25 cellular contexts compared by ENCODE assay signal in genomic region chr12:8455727-8456360, GRCh38. TPM values are rescaled to one million over a fixed set of nuclear protein-coding genes. Genes with fewer than 3 reads are reported as not detected.
DNase-seq lines count a peak whose midpoint lies in the region; ATAC-seq and TF ChIP-seq lines count a peak whose summit lies in the region.
"Had no signal": no experiment of that assay in that cellular context is flagged by ENCODE, and none has a peak within 500 bp of the region (broad histone marks: within the 10 kb centered on the region; RNA-seq: fewer than 3 reads in every experiment).

TSS of gene CLEC6A (plus strand) at chr12:8455962. CDS start at chr12:8456112, 150 bp downstream.

- no peaks in the 10 kb centered on the region for H3K36me3 ChIP-seq in GM23338 (ENCODE audit: insufficient read depth)
- H3K36me3 ChIP-seq in mesendoderm (ENCODE audit: control insufficient read depth, insufficient read depth, low read length): no peaks in the 10 kb centered on the region
- H3K36me3 ChIP-seq: breast epithelium, gastroesophageal sphincter had no signal

- no peaks in the 10 kb centered on the region for H3K27me3 Mint-ChIP-seq in GM23338 (ENCODE audit: insufficient read depth, low read depth, poor library complexity)
- H3K27me3 Mint-ChIP-seq in activated T-cell treated with anti-CD3 and anti-CD28 coated beads, Interleukin-2, amount 50 U/mL, for 4 hours (ENCODE audit: low read depth): peaks cover 27% of the 10 kb centered on the region

- no peak within 1 kb of the TSS for H3K9ac ChIP-seq in mesendoderm (ENCODE audit: low read length)
- H3K9ac ChIP-seq: KMS-11 had no signal

- H3K4me3 ChIP-seq in GM12864 (ENCODE audit: low read depth, low read length) (no peak within 1 kb of the TSS), GM23338 (no peak within 1 kb of the TSS), mesendoderm (ENCODE audit: low read length) (no peak within 1 kb of the TSS)
- H3K4me3 ChIP-seq: A549, breast epithelium, gastroesophageal sphincter, SK-N-MC had no signal

- peak within 1 kb of the TSS; percentile 97 for H3K27ac ChIP-seq in GM23338 (ENCODE audit: low read depth)
- no peak within 1 kb of the TSS for H3K27ac ChIP-seq in mesendoderm (ENCODE audit: low read depth, low read length)
- H3K27ac ChIP-seq: A549, breast epithelium, gastroesophageal sphincter, KMS-11, SK-N-MC had no signal

- no peak within 1 kb of the TSS for H4K5ac ChIP-seq in mesendoderm (ENCODE audit: low read length)

- no peaks in the 10 kb centered on the region; the same call in none of the 2 replicates for H3K9me2 ChIP-seq in GM23338 (ENCODE audit: insufficient read depth)

- no peak within 1 kb of the TSS for H2BK15ac ChIP-seq in mesendoderm (replicated peaks; ENCODE audit: low read depth)

- no peak within 1 kb of the TSS for H3K4ac ChIP-seq in mesendoderm (ENCODE audit: low read depth, low read length)

- H3K9me3 Mint-ChIP-seq in GM23338: peaks cover 5% of the 10 kb centered on the region; the same call in 1 of the 3 replicates
- no peaks in the 10 kb centered on the region for H3K9me3 Mint-ChIP-seq in activated T-cell treated with anti-CD3 and anti-CD28 coated beads, Interleukin-2, amount 50 U/mL, for 4 hours
- H3K9me3 Mint-ChIP-seq: activated naive CD8-positive, alpha-beta T cell treated with anti-CD3 and anti-CD28 coated beads, Interleukin-2, amount 50 U/mL, for 24 hours; activated T-helper 2 cell treated with anti-CD3 and anti-CD28 coated beads, Interferon-gamma antibody, Interleukin-2, Interleukin-4, amounts not matched to agents 10 μg/mL and 5 μg/mL and 100 μg/mL, durations not matched to agents 14 hours and 24 hours and 36 hours; CD4-positive, alpha-beta T cell had no signal

- no peaks in the 10 kb centered on the region for H4K20me1 ChIP-seq in GM23338 (replicated peaks; ENCODE audit: insufficient read depth)

- no peak within 1 kb of the TSS for H3K23ac ChIP-seq in mesendoderm (ENCODE audit: low read length)

- peak within 1 kb of the TSS; percentile 39 for H3K56ac ChIP-seq in mesendoderm (ENCODE audit: low read length)

- H3K79me2 ChIP-seq in GM23338 (replicated peaks; ENCODE audit: insufficient read depth): no peaks in the 10 kb centered on the region
- no peaks in the 10 kb centered on the region for H3K79me2 ChIP-seq in mesendoderm (ENCODE audit: control insufficient read depth, insufficient read depth, low read length)

- ATAC-seq in GM23338: no peak
- no peak for ATAC-seq in activated T-cell treated with anti-CD3 and anti-CD28 coated beads, Interleukin-2, amount 50 U/mL, for 4 hours
- ATAC-seq: A549; activated naive CD8-positive, alpha-beta T cell treated with anti-CD3 and anti-CD28 coated beads, Interleukin-2, amount 50 U/mL, for 24 hours; gastroesophageal sphincter; Panc1 had no signal

- H3K4me3 Mint-ChIP-seq in GM23338: no peak within 1 kb of the TSS
- H3K4me3 Mint-ChIP-seq in activated T-cell treated with anti-CD3 and anti-CD28 coated beads, Interleukin-2, amount 50 U/mL, for 4 hours: no peak within 1 kb of the TSS
- H3K4me3 Mint-ChIP-seq: activated naive CD8-positive, alpha-beta T cell treated with anti-CD3 and anti-CD28 coated beads, Interleukin-2, amount 50 U/mL, for 24 hours; CD4-positive, alpha-beta T cell; neural crest cell had no signal

- H3K36me3 Mint-ChIP-seq in GM23338 (ENCODE audit: low read depth): peaks cover 1% of the 10 kb centered on the region; the same call in 2 of the 3 replicates
- no peaks in the 10 kb centered on the region for H3K36me3 Mint-ChIP-seq in activated T-cell treated with anti-CD3 and anti-CD28 coated beads, Interleukin-2, amount 50 U/mL, for 4 hours (ENCODE audit: insufficient read depth)

- no peak within 1 kb of the TSS for H4K8ac ChIP-seq in mesendoderm (ENCODE audit: low read depth, low read length)

- H3K79me1 ChIP-seq in mesendoderm (ENCODE audit: low read length): no peaks in the 10 kb centered on the region

- no peaks in the 10 kb centered on the region for H3K27me3 ChIP-seq in GM23338 (ENCODE audit: insufficient read depth)
- H3K27me3 ChIP-seq in mesendoderm (ENCODE audit: insufficient read depth, low read length, poor library complexity): no peaks in the 10 kb centered on the region
- H3K27me3 ChIP-seq: breast epithelium had no signal

- H3F3A ChIP-seq in GM23338 (replicated peaks; ENCODE audit: low read depth): no peaks in the 10 kb centered on the region

- no peak within 1 kb of the TSS for H3K18ac ChIP-seq in mesendoderm (ENCODE audit: low read length)

- no peak for TF ChIP-seq CTCF in GM12864 (IDR thresholded peaks at IDR 0.05; ENCODE audit: low read depth, low read length, missing control alignments)
- no peak for TF ChIP-seq CTCF in GM23338 (conservative IDR thresholded peaks at IDR 0.05; ENCODE audit: low read depth in 2 of 2)

- no CpG with 5 or more reads among the region's 2 CpGs for WGBS in mesendoderm (ENCODE audit: extremely low coverage, insufficient coverage, low lambda C conversion rate)

- H3K4me2 ChIP-seq in GM23338 (peak within 1 kb of the TSS; percentile 46), mesendoderm (ENCODE audit: low read length) (no peak within 1 kb of the TSS)
- H3K4me2 ChIP-seq: A549, KMS-11 had no signal

- DNase-seq in GM12864 (ENCODE audit: low read depth) (peak; percentile 13), GM23338 (ENCODE audit: low spot score) (no peak), MV-4-11 (lab: John Stamatoyannopoulos, UW) (peak; percentile 86), mesendoderm (no peak), SKM-1 treated with dmso at 0.1 percent for 144 hours (lab: John Stamatoyannopoulos, UW; ENCODE audit: unreplicated experiment) (no peak), NCI-H146 treated with DMSO at 0.1 percent for 48 hours (lab: John Stamatoyannopoulos, UW; ENCODE audit: unreplicated experiment) (no peak)
- DNase-seq in activated CD8-positive, alpha-beta memory T cell treated with anti-CD3 and anti-CD28 coated beads, Interleukin-2, amount 50 U/mL, for 4 hours: no peak
- DNase-seq in activated T-cell treated with anti-CD3 and anti-CD28 coated beads, Interleukin-2, amount 50 U/mL, for 4 hours: no peak
- DNase-seq: activated naive CD8-positive, alpha-beta T cell treated with anti-CD3 and anti-CD28 coated beads, Interleukin-2, amount 50 U/mL, for 24 hours; CD4-positive, alpha-beta T cell; DMS153; NCI-H1417 treated with DMSO at 0.1 percent for 48 hours; NCI-H2171 treated with DMSO at 0.1 percent for 48 hours; NCI-H69; stimulated activated CD8-positive, alpha-beta memory T cell treated with anti-CD3 and anti-CD28 coated beads, Interleukin-4, amount 100 ng/mL, for 48 hours had no signal

- no peak within 1 kb of the TSS for H2BK120ac ChIP-seq in mesendoderm (ENCODE audit: low read depth, low read length)

- H2AFZ ChIP-seq in GM23338: peak within 1 kb of the TSS; percentile 26; the same call in 1 of the 2 replicates

- peaks cover 24% of the 10 kb centered on the region for H3K4me1 ChIP-seq in GM23338 (ENCODE audit: insufficient read depth)
- no peaks in the 10 kb centered on the region for H3K4me1 ChIP-seq in mesendoderm (ENCODE audit: control insufficient read depth, low read depth, low read length)
- H3K4me1 ChIP-seq: A549, breast epithelium, gastroesophageal sphincter had no signal

- no peak within 1 kb of the TSS for H2AK5ac ChIP-seq in mesendoderm (ENCODE audit: low read length)

- H2BK5ac ChIP-seq in mesendoderm (ENCODE audit: low read length): no peak within 1 kb of the TSS

- H3K27ac Mint-ChIP-seq in GM23338: no peak within 1 kb of the TSS
- H3K27ac Mint-ChIP-seq: activated naive CD8-positive, alpha-beta T cell treated with anti-CD3 and anti-CD28 coated beads, Interleukin-2, amount 50 U/mL, for 24 hours; activated T-helper 2 cell treated with anti-CD3 and anti-CD28 coated beads, Interferon-gamma antibody, Interleukin-2, Interleukin-4, amounts not matched to agents 10 μg/mL and 5 μg/mL and 100 μg/mL, durations not matched to agents 14 hours and 24 hours and 36 hours; CD4-positive, alpha-beta T cell had no signal

- peaks cover 36% of the 10 kb centered on the region for H3K4me1 Mint-ChIP-seq in GM23338
- no peaks in the 10 kb centered on the region for H3K4me1 Mint-ChIP-seq in activated T-cell treated with anti-CD3 and anti-CD28 coated beads, Interleukin-2, amount 50 U/mL, for 4 hours (ENCODE audit: low read depth)
- H3K4me1 Mint-ChIP-seq: neural crest cell had no signal

TF ChIP-seq in GM23338, 12 proteins besides CTCF, POLR2A, EP300 and RAD21 (continues in another document):
- no peak for TF ChIP-seq EZH2phosphoT487 (IDR thresholded peaks at IDR 0.05; ENCODE audit: unreplicated experiment)
- no peak for TF ChIP-seq POLR2AphosphoS5 (IDR thresholded peaks at IDR 0.05; ENCODE audit: low read depth)
- TF ChIP-seq EZH2 (IDR thresholded peaks at IDR 0.05; ENCODE audit: low read depth, unreplicated experiment): no peak
- TF ChIP-seq NANOG (IDR thresholded peaks at IDR 0.05; ENCODE audit: borderline replicate concordance): no peak
- no peak for TF ChIP-seq STAT1 (IDR thresholded peaks at IDR 0.05; ENCODE audit: unreplicated experiment)

RNA-seq across cellular contexts. Expression of gene CLEC6A, which starts in this region (rescaled TPM):
- 0.19 TPM in 1 of 2 replicates, not detected in the other for total RNA-seq in GM23338 (2014; rRNA removed; shearing (Covaris generic))
- polyA plus RNA-seq in GM23338 (2016; fragmentation: Nextera tagmentation; extraction: Ambion mirVana): 0.21 TPM in 1 of 2 replicates, not detected in the other
- 0.06 TPM for polyA plus RNA-seq in mesendoderm (2013, experiment 1 of 2)
- polyA plus RNA-seq in mesendoderm (2013, experiment 2 of 2): 0.07 TPM
- total RNA-seq in activated T-cell treated with anti-CD3 and anti-CD28 coated beads, Interleukin-2, amount 50 U/mL, for 4 hours: not detected
- total RNA-seq: activated T-helper 2 cell treated with anti-CD3 and anti-CD28 coated beads, Interferon-gamma antibody, Interleukin-2, Interleukin-4, amounts not matched to agents 10 μg/mL and 5 μg/mL and 100 μg/mL, durations not matched to agents 14 hours and 24 hours and 36 hours; breast epithelium; CD4-positive, alpha-beta T cell; dermis microvascular lymphatic vessel endothelial cell; epithelial cell of proximal tubule; gastroesophageal sphincter; neural crest cell had no signal
- polyA plus RNA-seq: A549 had no signal

Comparison
In these comparisons a context has a peak if more than half of its experiments do, and no peak if none do; other contexts are left out.
1. DNase-seq: peak in GM12864 (single experiment) and MV-4-11 (single experiment); none in GM23338 (single experiment), mesendoderm (single experiment), activated CD8-positive, alpha-beta memory T cell treated with anti-CD3 and anti-CD28 coated beads, Interleukin-2, amount 50 U/mL, for 4 hours (single experiment), activated T-cell treated with anti-CD3 and anti-CD28 coated beads, Interleukin-2, amount 50 U/mL, for 4 hours (single experiment), SKM-1 treated with dmso at 0.1 percent for 144 hours (single experiment) and NCI-H146 treated with DMSO at 0.1 percent for 48 hours (single experiment).